Comparison of ENCODE assay signal across 8 cellular contexts in the genomic region with DNA sequence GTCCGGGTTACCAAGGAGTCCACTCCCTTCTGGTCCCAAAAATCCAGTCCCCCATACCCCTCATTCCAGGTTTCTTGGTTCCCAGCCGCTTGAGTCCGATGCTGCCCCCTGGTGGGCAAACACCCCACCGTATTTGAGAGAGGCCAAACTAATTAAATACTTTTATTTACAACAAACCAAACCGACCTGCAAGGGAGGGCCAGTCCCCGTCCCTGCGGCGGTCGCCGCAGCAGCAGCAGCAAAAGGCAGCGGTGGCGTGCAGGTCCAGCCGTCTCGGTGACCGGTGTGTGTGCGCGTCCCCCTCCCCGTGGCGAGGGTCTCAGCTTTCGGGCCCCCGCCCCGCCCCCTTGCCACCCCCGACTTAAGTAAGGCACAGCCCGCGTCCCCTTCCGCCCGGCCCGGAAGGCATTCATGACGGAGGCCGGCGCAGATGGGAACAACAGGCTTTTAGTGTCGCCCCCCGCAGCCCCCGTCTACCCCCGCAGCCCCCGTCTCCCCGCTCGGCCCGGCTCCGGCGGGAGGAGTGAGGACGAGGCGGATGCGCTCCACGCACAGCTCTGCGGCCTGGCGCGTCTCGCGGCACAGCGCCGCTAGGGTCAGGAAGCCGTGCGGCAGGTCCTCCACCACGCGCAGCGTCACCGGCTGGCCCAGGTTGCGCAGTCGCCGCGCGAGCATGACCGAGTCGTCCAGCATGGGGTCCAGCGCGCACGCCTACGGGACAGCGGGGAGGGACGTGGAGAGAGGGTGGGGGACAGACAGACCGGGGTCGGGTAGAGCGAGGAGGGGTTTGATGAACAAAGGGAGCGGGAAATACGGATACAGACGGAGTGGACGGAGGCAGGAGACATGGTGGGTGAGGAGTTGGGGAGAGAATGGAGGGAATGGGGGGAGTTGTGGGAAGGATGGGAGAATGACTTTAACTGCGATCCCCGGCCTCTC. TPM values are rescaled to one million over a fixed set of nuclear protein-coding genes. Genes with fewer than 3 reads are reported as not detected.
A peak's percentile ranks its signal among the peaks of the same experiment; 100 is the strongest.
DNase-seq lines count a peak whose midpoint lies in the region; ATAC-seq, FAIRE-seq and TF ChIP-seq lines count a peak whose summit lies in the region.

No MANE protein-coding gene starts in this region.

- peak overlapping the region; percentile 51 for H3K27ac Mint-ChIP-seq in dendritic cell treated with granulocyte-macrophage colony-stimulating factor and Interleukin-4, amounts not matched to agents 40 ng/mL and 50 ng/mL, for 4 days

- TF ChIP-seq CTCF in 22Rv1 (IDR thresholded peaks at IDR 0.05) (peak; percentile 91), liver (IDR thresholded peaks at IDR 0.05; ENCODE audit: low read depth, low read length, missing input control) (peak; percentile 76)

- H3K36me3 Mint-ChIP-seq in dendritic cell treated with granulocyte-macrophage colony-stimulating factor and Interleukin-4, amounts not matched to agents 40 ng/mL and 50 ng/mL, for 4 days (ENCODE audit: low read depth), result peaks cover 16% of the 10 kb centered on the region

- no peak overlapping the region for H3K9ac ChIP-seq in liver (ENCODE audit: low read depth in 1 of 2, low read length in 2 of 2)

- no peaks in the 10 kb centered on the region for H3K27me3 ChIP-seq in liver (ENCODE audit: control insufficient read depth in 4 of 4, insufficient read depth in 4 of 4, low read length in 3 of 4)

- H3K9me3 Mint-ChIP-seq in dendritic cell treated with granulocyte-macrophage colony-stimulating factor and Interleukin-4, amounts not matched to agents 40 ng/mL and 50 ng/mL, for 4 days, result no peaks in the 10 kb centered on the region

- H3K4me3 ChIP-seq in liver (ENCODE audit: low read depth in 1 of 3, low read length in 3 of 3), result peak overlapping the region in 1 of 3 donors; percentile 58

- DNase-seq in GM18507 (ENCODE audit: extremely low spot score, insufficient read length, low read depth), result no peak
- DNase-seq in NCI-H446 treated with DMSO at 0.1 percent for 48 hours (lab: John Stamatoyannopoulos, UW), result peak; percentile 7
- DNase-seq in activated CD4-positive, alpha-beta T cell treated with anti-CD3 and anti-CD28 coated beads, Interleukin-2, amount 50 U/mL, for 1 hour, result peak; percentile 80
- peak; percentile 66 for DNase-seq in stimulated activated CD4-positive, alpha-beta T cell treated with anti-CD3 and anti-CD28 coated beads, Interleukin-2, amount 100 ng/mL, for 4 hours (ENCODE audit: low read depth)

- peak in 1 of 2 donors; percentile 71 for TF ChIP-seq RAD21 in liver (IDR thresholded peaks at IDR 0.05)

- intact Hi-C loops in dendritic cell treated with granulocyte-macrophage colony-stimulating factor and Interleukin-4, amounts not matched to agents 40 ng/mL and 50 ng/mL, for 4 days (cut with micrococcal nuclease), result loop anchor here (5.0 kb wide), 1 partner anchor 294 kb away; no protein-coding TSS in a partner anchor

- H3K9me3 ChIP-seq in liver (ENCODE audit: control insufficient read depth in 4 of 4, low read length in 3 of 4), result no peaks in the 10 kb centered on the region

- H3K27ac ChIP-seq in 22Rv1, result peak overlapping the region; percentile 45
- peak overlapping the region in 1 of 2 donors; percentile 5 for H3K27ac ChIP-seq in liver (ENCODE audit: low read depth in 1 of 2, low read length in 2 of 2)

- H3K27me3 Mint-ChIP-seq in dendritic cell treated with granulocyte-macrophage colony-stimulating factor and Interleukin-4, amounts not matched to agents 40 ng/mL and 50 ng/mL, for 4 days, result peaks cover 29% of the 10 kb centered on the region

- H3K36me3 ChIP-seq in liver (ENCODE audit: control insufficient read depth in 4 of 4, insufficient read depth in 3 of 4, low read depth in 1 of 4, low read length in 3 of 4), result no peaks in the 10 kb centered on the region

- peak overlapping the region; percentile 71 for H3K4me3 Mint-ChIP-seq in dendritic cell treated with granulocyte-macrophage colony-stimulating factor and Interleukin-4, amounts not matched to agents 40 ng/mL and 50 ng/mL, for 4 days

- peak; percentile 80 for FAIRE-seq in GM18507 (lab: Jason Lieb, UNC)

- WGBS in liver, result 3% methylated on average over 80 of the region's 80 CpGs

- ATAC-seq in HG02973 (IDR thresholded peaks at IDR 0.05; ENCODE audit: unreplicated experiment), result no peak

- peaks cover 0 to 18% (median 6%) of the 10 kb centered on the region in 4 donors for H3K4me1 ChIP-seq in liver (ENCODE audit: control insufficient read depth in 4 of 4, insufficient read depth in 4 of 4, low read length in 3 of 4)

- H3K4me1 Mint-ChIP-seq in dendritic cell treated with granulocyte-macrophage colony-stimulating factor and Interleukin-4, amounts not matched to agents 40 ng/mL and 50 ng/mL, for 4 days (ENCODE audit: low read depth), result peaks cover 41% of the 10 kb centered on the region

TF ChIP-seq in liver, 16 proteins besides CTCF, POLR2A, EP300 and RAD21:
- no peak for TF ChIP-seq SP1 (IDR thresholded peaks at IDR 0.05)
- TF ChIP-seq RXRA (IDR thresholded peaks at IDR 0.05), result no peak
- TF ChIP-seq, protein P1, sequence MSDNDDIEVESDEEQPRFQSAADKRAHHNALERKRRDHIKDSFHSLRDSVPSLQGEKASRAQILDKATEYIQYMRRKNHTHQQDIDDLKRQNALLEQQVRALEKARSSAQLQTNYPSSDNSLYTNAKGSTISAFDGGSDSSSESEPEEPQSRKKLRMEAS (IDR thresholded peaks at IDR 0.05), result no peak
- TF ChIP-seq GABPA (IDR thresholded peaks at IDR 0.05 in 1 of 2, conservative IDR thresholded peaks at IDR 0.05 in 1 of 2), result no peak
- TF ChIP-seq NR2F2 (IDR thresholded peaks at IDR 0.05), result no peak
- no peak for TF ChIP-seq FOXA1 (IDR thresholded peaks at IDR 0.05)
- TF ChIP-seq HNF4G (IDR thresholded peaks at IDR 0.05), result no peak
- TF ChIP-seq TAF1 (conservative IDR thresholded peaks at IDR 0.05), result no peak
- TF ChIP-seq, protein P2, sequence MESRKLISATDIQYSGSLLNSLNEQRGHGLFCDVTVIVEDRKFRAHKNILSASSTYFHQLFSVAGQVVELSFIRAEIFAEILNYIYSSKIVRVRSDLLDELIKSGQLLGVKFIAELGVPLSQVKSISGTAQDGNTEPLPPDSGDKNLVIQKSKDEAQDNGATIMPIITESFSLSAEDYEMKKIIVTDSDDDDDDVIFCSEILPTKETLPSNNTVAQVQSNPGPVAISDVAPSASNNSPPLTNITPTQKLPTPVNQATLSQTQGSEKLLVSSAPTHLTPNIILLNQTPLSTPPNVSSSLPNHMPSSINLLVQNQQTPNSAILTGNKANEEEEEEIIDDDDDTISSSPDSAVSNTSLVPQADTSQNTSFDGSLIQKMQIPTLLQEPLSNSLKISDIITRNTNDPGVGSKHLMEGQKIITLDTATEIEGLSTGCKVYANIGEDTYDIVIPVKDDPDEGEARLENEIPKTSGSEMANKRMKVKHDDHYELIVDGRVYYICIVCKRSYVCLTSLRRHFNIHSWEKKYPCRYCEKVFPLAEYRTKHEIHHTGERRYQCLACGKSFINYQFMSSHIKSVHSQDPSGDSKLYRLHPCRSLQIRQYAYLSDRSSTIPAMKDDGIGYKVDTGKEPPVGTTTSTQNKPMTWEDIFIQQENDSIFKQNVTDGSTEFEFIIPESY (IDR thresholded peaks at IDR 0.05), result no peak
- TF ChIP-seq HNF4A (conservative IDR thresholded peaks at IDR 0.05), result no peak
- TF ChIP-seq, protein P3, sequence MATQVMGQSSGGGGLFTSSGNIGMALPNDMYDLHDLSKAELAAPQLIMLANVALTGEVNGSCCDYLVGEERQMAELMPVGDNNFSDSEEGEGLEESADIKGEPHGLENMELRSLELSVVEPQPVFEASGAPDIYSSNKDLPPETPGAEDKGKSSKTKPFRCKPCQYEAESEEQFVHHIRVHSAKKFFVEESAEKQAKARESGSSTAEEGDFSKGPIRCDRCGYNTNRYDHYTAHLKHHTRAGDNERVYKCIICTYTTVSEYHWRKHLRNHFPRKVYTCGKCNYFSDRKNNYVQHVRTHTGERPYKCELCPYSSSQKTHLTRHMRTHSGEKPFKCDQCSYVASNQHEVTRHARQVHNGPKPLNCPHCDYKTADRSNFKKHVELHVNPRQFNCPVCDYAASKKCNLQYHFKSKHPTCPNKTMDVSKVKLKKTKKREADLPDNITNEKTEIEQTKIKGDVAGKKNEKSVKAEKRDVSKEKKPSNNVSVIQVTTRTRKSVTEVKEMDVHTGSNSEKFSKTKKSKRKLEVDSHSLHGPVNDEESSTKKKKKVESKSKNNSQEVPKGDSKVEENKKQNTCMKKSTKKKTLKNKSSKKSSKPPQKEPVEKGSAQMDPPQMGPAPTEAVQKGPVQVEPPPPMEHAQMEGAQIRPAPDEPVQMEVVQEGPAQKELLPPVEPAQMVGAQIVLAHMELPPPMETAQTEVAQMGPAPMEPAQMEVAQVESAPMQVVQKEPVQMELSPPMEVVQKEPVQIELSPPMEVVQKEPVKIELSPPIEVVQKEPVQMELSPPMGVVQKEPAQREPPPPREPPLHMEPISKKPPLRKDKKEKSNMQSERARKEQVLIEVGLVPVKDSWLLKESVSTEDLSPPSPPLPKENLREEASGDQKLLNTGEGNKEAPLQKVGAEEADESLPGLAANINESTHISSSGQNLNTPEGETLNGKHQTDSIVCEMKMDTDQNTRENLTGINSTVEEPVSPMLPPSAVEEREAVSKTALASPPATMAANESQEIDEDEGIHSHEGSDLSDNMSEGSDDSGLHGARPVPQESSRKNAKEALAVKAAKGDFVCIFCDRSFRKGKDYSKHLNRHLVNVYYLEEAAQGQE (IDR thresholded peaks at IDR 0.05), result no peak
- TF ChIP-seq JUND (IDR thresholded peaks at IDR 0.05), result no peak
- TF ChIP-seq EGR1 (IDR thresholded peaks at IDR 0.05; ENCODE audit: low read depth in 2 of 2), result no peak
- no peak for TF ChIP-seq FOXA2 (IDR thresholded peaks at IDR 0.05)

RNA-seq across cellular contexts. Expression of a gene that starts 11.5 kb away (rescaled TPM):
- total RNA-seq in liver, result not detected
- 1 to 10 TPM in 1 of 2 donors, under 1 TPM in 1; 0.57 to 1.2 TPM for polyA plus RNA-seq in liver

RNA-seq across cellular contexts. Expression of a gene that starts 25.6 kb away (rescaled TPM):
- total RNA-seq in liver, result 1 to 10 TPM; 1.5 to 4.7 TPM
- 1 to 10 TPM in 1 of 2 donors, under 1 TPM in 1; 0.88 to 1.5 TPM for polyA plus RNA-seq in liver

RNA-seq across cellular contexts. Expression of a gene that starts 41.1 kb away (rescaled TPM):
- under 1 TPM in 1 of 2 donors, not detected in 1; 0.93 TPM for total RNA-seq in liver
- under 1 TPM in 1 of 2 donors, not detected in 1; 0.10 TPM for polyA plus RNA-seq in liver
